9 cellular contexts compared by ENCODE assay signal in the genomic region with DNA sequence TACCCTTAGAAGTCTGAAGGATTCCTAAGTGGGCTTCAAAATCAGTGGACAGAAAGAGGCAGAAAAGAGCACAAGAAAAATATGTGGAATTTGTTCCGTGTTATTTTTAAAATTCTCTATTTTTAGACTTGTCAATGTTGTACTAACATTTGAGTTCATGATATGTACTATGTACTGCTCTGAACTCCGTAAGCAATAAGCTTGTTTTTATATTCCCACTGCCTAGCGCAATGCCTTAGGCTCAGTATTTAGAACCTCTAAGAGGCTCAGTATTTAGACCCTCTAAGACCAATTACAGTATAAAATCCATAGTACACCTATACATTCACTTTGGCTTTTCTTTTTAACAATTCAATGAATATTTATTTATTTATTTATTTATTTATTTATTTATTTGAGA.
"Had no signal": no experiment of that assay in that cellular context is flagged by ENCODE, and none has a peak within 500 bp of the region (broad histone marks: within the 10 kb centered on the region; RNA-seq: fewer than 3 reads in every experiment).

No MANE protein-coding gene starts in this region.

- H3K4me2 ChIP-seq: GM23338 had no signal

- DNase-seq: H9, HCEC 1CT, HFFc6, KBM-7 had no signal

- ATAC-seq: GM23338, HepG2 had no signal

- H3K27ac ChIP-seq: HL-60 had no signal

- FAIRE-seq: H1, H54, HepG2 had no signal

- H3K4me3 ChIP-seq: GM23338 had no signal
